In genomic region chr11:108518581-108518980, GRCh38 we compare ENCODE assay signal across 1 cellular context.
TF ChIP-seq lines count a peak whose summit lies in the region.

No MANE protein-coding gene starts in this region.

TF ChIP-seq in IMR-90, 13 proteins besides CTCF, POLR2A, EP300 and RAD21:
- no peak for TF ChIP-seq MAFK (IDR thresholded peaks at IDR 0.05; ENCODE audit: low read depth, low read length)
- TF ChIP-seq MAZ (IDR thresholded peaks at IDR 0.05; ENCODE audit: borderline replicate concordance, low read depth, low read length) = no peak
- no peak for TF ChIP-seq FOS (IDR thresholded peaks at IDR 0.05; ENCODE audit: low read depth, low read length)
- TF ChIP-seq RCOR1 (IDR thresholded peaks at IDR 0.05; ENCODE audit: insufficient replicate concordance, low read length) = no peak
- no peak for TF ChIP-seq CHD1 (IDR thresholded peaks at IDR 0.05; ENCODE audit: low read depth, low read length)
- no peak for TF ChIP-seq NFE2L2 (IDR thresholded peaks at IDR 0.05; ENCODE audit: low read depth, low read length)
- TF ChIP-seq MXI1 (IDR thresholded peaks at IDR 0.05; ENCODE audit: borderline replicate concordance, low read depth, low read length) = no peak
- TF ChIP-seq SMC3 (IDR thresholded peaks at IDR 0.05; ENCODE audit: low read depth, low read length) = no peak
- TF ChIP-seq, protein P1, sequence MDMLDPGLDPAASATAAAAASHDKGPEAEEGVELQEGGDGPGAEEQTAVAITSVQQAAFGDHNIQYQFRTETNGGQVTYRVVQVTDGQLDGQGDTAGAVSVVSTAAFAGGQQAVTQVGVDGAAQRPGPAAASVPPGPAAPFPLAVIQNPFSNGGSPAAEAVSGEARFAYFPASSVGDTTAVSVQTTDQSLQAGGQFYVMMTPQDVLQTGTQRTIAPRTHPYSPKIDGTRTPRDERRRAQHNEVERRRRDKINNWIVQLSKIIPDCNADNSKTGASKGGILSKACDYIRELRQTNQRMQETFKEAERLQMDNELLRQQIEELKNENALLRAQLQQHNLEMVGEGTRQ (IDR thresholded peaks at IDR 0.05; ENCODE audit: low read depth, low read length) = no peak
- TF ChIP-seq, protein P2, sequence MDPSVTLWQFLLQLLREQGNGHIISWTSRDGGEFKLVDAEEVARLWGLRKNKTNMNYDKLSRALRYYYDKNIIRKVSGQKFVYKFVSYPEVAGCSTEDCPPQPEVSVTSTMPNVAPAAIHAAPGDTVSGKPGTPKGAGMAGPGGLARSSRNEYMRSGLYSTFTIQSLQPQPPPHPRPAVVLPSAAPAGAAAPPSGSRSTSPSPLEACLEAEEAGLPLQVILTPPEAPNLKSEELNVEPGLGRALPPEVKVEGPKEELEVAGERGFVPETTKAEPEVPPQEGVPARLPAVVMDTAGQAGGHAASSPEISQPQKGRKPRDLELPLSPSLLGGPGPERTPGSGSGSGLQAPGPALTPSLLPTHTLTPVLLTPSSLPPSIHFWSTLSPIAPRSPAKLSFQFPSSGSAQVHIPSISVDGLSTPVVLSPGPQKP (IDR thresholded peaks at IDR 0.05; ENCODE audit: borderline replicate concordance, low read depth, low read length) = no peak
- TF ChIP-seq RFX5 (IDR thresholded peaks at IDR 0.05; ENCODE audit: low read depth, low read length) = no peak
- TF ChIP-seq CEBPB (IDR thresholded peaks at IDR 0.05; ENCODE audit: low read depth, low read length) = no peak
- no peak for TF ChIP-seq BHLHE40 (IDR thresholded peaks at IDR 0.05; ENCODE audit: low read depth, low read length)
